In the genomic region with DNA sequence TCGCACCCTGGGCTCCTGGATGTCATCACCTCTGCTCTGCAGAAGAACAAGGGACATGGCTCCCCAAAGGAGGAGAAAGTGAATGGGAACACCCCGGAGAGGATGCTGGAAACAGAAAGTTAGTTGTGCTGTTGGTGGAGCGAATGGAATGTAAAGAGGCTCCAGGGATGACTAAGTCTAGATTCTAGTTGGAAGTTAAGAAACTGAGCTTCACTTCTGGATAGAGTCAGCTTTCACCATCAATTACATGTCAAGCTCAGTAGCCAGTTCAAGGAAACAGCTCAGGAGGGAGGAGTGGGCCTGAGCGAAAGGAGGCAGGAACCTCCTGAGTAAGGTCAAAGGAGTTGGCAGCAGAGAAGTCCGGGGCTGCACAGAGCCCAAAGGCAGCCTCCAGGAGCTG, we compare ENCODE assay signal across 1 cellular context.
TF ChIP-seq lines count a peak whose summit lies in the region.

No MANE protein-coding gene starts in this region.

TF ChIP-seq in H1, 55 proteins besides CTCF, POLR2A, EP300 and RAD21 (continued from another document):
- TF ChIP-seq, protein P1, sequence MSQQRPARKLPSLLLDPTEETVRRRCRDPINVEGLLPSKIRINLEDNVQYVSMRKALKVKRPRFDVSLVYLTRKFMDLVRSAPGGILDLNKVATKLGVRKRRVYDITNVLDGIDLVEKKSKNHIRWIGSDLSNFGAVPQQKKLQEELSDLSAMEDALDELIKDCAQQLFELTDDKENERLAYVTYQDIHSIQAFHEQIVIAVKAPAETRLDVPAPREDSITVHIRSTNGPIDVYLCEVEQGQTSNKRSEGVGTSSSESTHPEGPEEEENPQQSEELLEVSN (IDR thresholded peaks at IDR 0.05) = no peak
TF ChIP-seq in H1: peak in this region for 0.
